ENCODE assay signal across 22 cellular contexts in the genomic region with DNA sequence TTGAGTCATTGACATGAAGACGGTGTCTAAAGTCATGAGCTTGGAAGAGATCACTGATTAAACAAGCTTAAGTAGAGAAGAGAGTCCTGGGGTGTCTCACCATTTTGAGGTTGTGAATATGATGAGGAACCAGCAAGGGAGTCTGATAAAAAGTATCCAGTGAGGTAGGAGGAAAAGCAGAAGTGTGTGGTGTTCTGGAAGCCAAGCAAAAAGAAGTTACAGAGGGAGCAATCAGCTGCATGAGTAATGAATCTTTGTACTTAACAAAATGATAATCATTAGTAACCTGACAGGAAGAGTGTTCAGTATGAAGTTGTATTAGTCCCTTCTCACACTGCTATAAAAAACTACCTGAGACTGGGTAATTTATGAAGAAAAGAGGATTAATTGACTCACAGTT.
"Had no signal": no experiment of that assay in that cellular context is flagged by ENCODE, and none has a peak within 500 bp of the region (broad histone marks: within the 10 kb centered on the region; RNA-seq: fewer than 3 reads in every experiment).

No MANE protein-coding gene starts in this region.

- H3K4me3 ChIP-seq: esophagus squamous epithelium, gastroesophageal sphincter, left lung, lower lobe of right lung, prostate gland, right lobe of liver, suprapubic skin, thyroid gland had no signal

- H3K27me3 ChIP-seq: esophagus squamous epithelium, gastroesophageal sphincter, left lung, right lobe of liver, suprapubic skin, thyroid gland had no signal

- H3K36me3 ChIP-seq: esophagus squamous epithelium, gastroesophageal sphincter, left lung, lower lobe of right lung, prostate gland, right lobe of liver, suprapubic skin, thyroid gland had no signal

- H3K79me2 ChIP-seq: parathyroid adenoma had no signal

- DNase-seq: effector memory CD8-positive, alpha-beta T cell; esophagus squamous epithelium; foreskin fibroblast; glutamatergic neuron; islet precursor cell; left lung; lower lobe of right lung; mesenchymal stem cell; naive B cell; occipital lobe; retina; right lobe of liver; stimulated activated CD4-positive, alpha-beta T cell treated with anti-CD3 and anti-CD28 coated beads, Interleukin-4, amount 100 ng/mL, for 1 hour; stimulated activated CD8-positive, alpha-beta memory T cell treated with anti-CD3 and anti-CD28 coated beads, Interleukin-4, amount 100 ng/mL, for 48 hours; stimulated activated naive CD8-positive, alpha-beta T cell treated with anti-CD3 and anti-CD28 coated beads, Interleukin-15, Interleukin-2, amounts not matched to agents 100 U/mL and 50 U/mL, for 24 hours; thyroid gland had no signal

- H3K4me1 ChIP-seq: esophagus squamous epithelium, gastroesophageal sphincter, lower lobe of right lung, parathyroid adenoma, prostate gland, right lobe of liver, suprapubic skin, thyroid gland had no signal

- H3K9ac ChIP-seq: parathyroid adenoma had no signal

- H3K27ac ChIP-seq: epithelial cell of prostate, esophagus squamous epithelium, gastroesophageal sphincter, left lung, lower lobe of right lung, parathyroid adenoma, prostate gland, right lobe of liver, suprapubic skin, thyroid gland had no signal

- ATAC-seq: effector memory CD8-positive, alpha-beta T cell; gastroesophageal sphincter; left lung; lower lobe of right lung; right lobe of liver; stimulated activated effector memory CD8-positive, alpha-beta T cell treated with anti-CD3 and anti-CD28 coated beads, Interleukin-12 subunit alpha, Interleukin-12 subunit beta, amount 100 ng/mL, for 72 hours; stimulated activated naive CD8-positive, alpha-beta T cell treated with anti-CD3 and anti-CD28 coated beads, Interleukin-15, Interleukin-2, amounts not matched to agents 100 U/mL and 50 U/mL, for 24 hours had no signal
